In genomic region chr11:47850337-47850736, GRCh38 we compare ENCODE assay signal across 8 cellular contexts. TPM values are rescaled to one million over a fixed set of nuclear protein-coding genes. Genes with fewer than 3 reads are reported as not detected.
A peak's percentile ranks its signal among the peaks of the same experiment; 100 is the strongest.
DNase-seq lines count a peak whose midpoint lies in the region; ATAC-seq, FAIRE-seq and TF ChIP-seq lines count a peak whose summit lies in the region.

No MANE protein-coding gene starts in this region.

- peak; percentile 42 for ATAC-seq in GM21447 (IDR thresholded peaks at IDR 0.05; ENCODE audit: unreplicated experiment)
- no peak for ATAC-seq in pancreas
- ATAC-seq in upper lobe of right lung: no peak

- no peak for TF ChIP-seq POLR2A in esophagus muscularis mucosa (IDR thresholded peaks at IDR 0.05; ENCODE audit: low read depth)

- H3K4me1 ChIP-seq in effector memory CD4-positive, alpha-beta T cell (ENCODE audit: control insufficient read depth, insufficient read depth, low read length, poor library complexity, severe bottlenecking): peaks cover 33% of the 10 kb centered on the region
- H3K4me1 ChIP-seq in pancreas (peaks cover 6 to 13% (median 13%) of the 10 kb centered on the region in 3 donors), esophagus muscularis mucosa (peaks cover 16 to 32% (median 19%) of the 10 kb centered on the region in 4 donors), upper lobe of right lung (peaks cover 19% of the 10 kb centered on the region)

- FAIRE-seq in pancreas (lab: Jason Lieb, UNC): no peak

- intact Hi-C loops in pancreas (cut with DNase I): no loop called here
- intact Hi-C loops in esophagus muscularis mucosa (cut with DNase I): loop anchor here (5.0 kb wide), 1 partner anchor 208 kb away; the partner anchor contains the start of gene MTCH2
- intact Hi-C loops in upper lobe of right lung (cut with DNase I): no loop called here

- DNase-seq in GM13976 (ENCODE audit: low spot score): peak; percentile 36
- peak; percentile 68 to 81 for DNase-seq in Kasumi-1 (lab: John Stamatoyannopoulos, UW)
- no peak for DNase-seq in effector memory CD4-positive, alpha-beta T cell
- DNase-seq in pancreas: no peak
- DNase-seq in G401 (ENCODE audit: low spot score): no peak
- no peak for DNase-seq in esophagus muscularis mucosa (ENCODE audit: extremely low spot score)
- no peak for DNase-seq in upper lobe of right lung

- 45 to 52% methylated on average over 1 of the region's 1 CpG for WGBS in pancreas, 2 donors
- WGBS in esophagus muscularis mucosa: 68% methylated on average over 1 of the region's 1 CpG

- TF ChIP-seq EP300 in esophagus muscularis mucosa (IDR thresholded peaks at IDR 0.05): no peak

- H3K9me3 ChIP-seq in effector memory CD4-positive, alpha-beta T cell (ENCODE audit: control insufficient read depth, low read length): no peaks in the 10 kb centered on the region
- H3K9me3 ChIP-seq in pancreas (no peaks in the 10 kb centered on the region), esophagus muscularis mucosa (no peaks in the 10 kb centered on the region), upper lobe of right lung (no peaks in the 10 kb centered on the region)

- TF ChIP-seq CTCF in GM13976 (IDR thresholded peaks at IDR 0.05; ENCODE audit: borderline replicate concordance, control extremely low read depth, extremely low read depth, insufficient read depth, missing control alignments): no peak
- no peak for TF ChIP-seq CTCF in pancreas (IDR thresholded peaks at IDR 0.05)
- no peak for TF ChIP-seq CTCF in esophagus muscularis mucosa (IDR thresholded peaks at IDR 0.05)
- no peak for TF ChIP-seq CTCF in upper lobe of right lung (IDR thresholded peaks at IDR 0.05)

- H3K36me3 ChIP-seq in effector memory CD4-positive, alpha-beta T cell (ENCODE audit: control insufficient read depth, insufficient read depth, low read length): no peaks in the 10 kb centered on the region
- H3K36me3 ChIP-seq in pancreas (no peaks in the 10 kb centered on the region), esophagus muscularis mucosa (peaks cover 0 to 12% (median 9%) of the 10 kb centered on the region in 4 donors), upper lobe of right lung (peaks cover 9% of the 10 kb centered on the region)

- in situ Hi-C loops in GM13976 (cut with MboI; ENCODE audit: low sequenced_read_pairs, unreplicated experiment) (no loop called here), G401 (cut with HindIII; ENCODE audit: low sequenced_read_pairs) (no loop called here)

- H3K4me3 ChIP-seq in effector memory CD4-positive, alpha-beta T cell (ENCODE audit: insufficient read depth, low read depth, low read length, poor library complexity, severe bottlenecking): no peak overlapping the region
- H3K4me3 ChIP-seq in pancreas: no peak overlapping the region
- H3K4me3 ChIP-seq in esophagus muscularis mucosa: no peak overlapping the region
- H3K4me3 ChIP-seq in upper lobe of right lung: no peak overlapping the region

- no peaks in the 10 kb centered on the region for H3K27me3 ChIP-seq in effector memory CD4-positive, alpha-beta T cell (replicated peaks; ENCODE audit: control insufficient read depth, insufficient read depth, low read length, poor library complexity, severe bottlenecking)
- H3K27me3 ChIP-seq in pancreas (no peaks in the 10 kb centered on the region), esophagus muscularis mucosa (no peaks in the 10 kb centered on the region), upper lobe of right lung (no peaks in the 10 kb centered on the region)

- H3K27ac ChIP-seq in effector memory CD4-positive, alpha-beta T cell (ENCODE audit: insufficient read depth, low read length, poor library complexity, severe bottlenecking): peak overlapping the region; percentile 1
- H3K27ac ChIP-seq in pancreas (no peak overlapping the region), esophagus muscularis mucosa (replicated peaks in 1 of 4) (no peak overlapping the region), upper lobe of right lung (no peak overlapping the region)

RNA-seq across cellular contexts. Expression of gene NUP160, which starts 2.2 kb away (rescaled TPM):
- total RNA-seq in pancreas (10 to 100 TPM; 12.0 to 20.2 (median 13.8) TPM), esophagus muscularis mucosa (10 to 100 TPM; 18.4 to 22.7 (median 19.0) TPM), upper lobe of right lung (40.4 TPM)
- 10 to 100 TPM in 1 of 2 donors, 1 to 10 TPM in 1; 9.7 to 15.2 TPM for polyA plus RNA-seq in pancreas
- total RNA-seq in G401 (2014; rRNA removed; shearing (Covaris generic)): 38.5 and 61.9 TPM in 2 replicates

Comparison
In these comparisons a context has a peak if more than half of its experiments do, and no peak if none do; other contexts are left out.
1. DNase-seq: peak in GM13976 (single experiment) and Kasumi-1 (2 of 2); none in effector memory CD4-positive, alpha-beta T cell (0 of 3), pancreas (0 of 6), G401 (single experiment), esophagus muscularis mucosa (single experiment) and upper lobe of right lung (single experiment).